In genomic region chr11:10605941-10606381, GRCh38 we compare ENCODE assay signal across 9 cellular contexts. TPM values are rescaled to one million over a fixed set of nuclear protein-coding genes. Genes with fewer than 3 reads are reported as not detected.
DNase-seq lines count a peak whose midpoint lies in the region; ATAC-seq, FAIRE-seq and TF ChIP-seq lines count a peak whose summit lies in the region.
"Had no signal": no experiment of that assay in that cellular context is flagged by ENCODE, and none has a peak within 500 bp of the region (broad histone marks: within the 10 kb centered on the region; RNA-seq: fewer than 3 reads in every experiment).

No MANE protein-coding gene starts in this region.

- no peaks in the 10 kb centered on the region for H3K36me3 Mint-ChIP-seq in Calu3 (ENCODE audit: insufficient read depth, unreplicated experiment)
- H3K36me3 Mint-ChIP-seq in activated CD4-positive, alpha-beta T cell treated with anti-CD3 and anti-CD28 coated beads, Interleukin-2, amount 10 ng/mL, durations not matched to agents 7 days and 5 days (ENCODE audit: low read depth), result no peaks in the 10 kb centered on the region

- no peaks in the 10 kb centered on the region for H3K4me1 Mint-ChIP-seq in Calu3 (ENCODE audit: low read depth, unreplicated experiment)
- H3K4me1 Mint-ChIP-seq in activated CD4-positive, alpha-beta T cell treated with anti-CD3 and anti-CD28 coated beads, Interleukin-2, amount 10 ng/mL, durations not matched to agents 7 days and 5 days, result peaks cover 25% of the 10 kb centered on the region

- BruUV-seq in Calu3 (replicated peaks; lab: Mats Ljungman, UMichigan), result no TSS peak

- no peak for TF ChIP-seq CTCF in ascending aorta (IDR thresholded peaks at IDR 0.05)
- no peak for TF ChIP-seq CTCF in Calu3 (IDR thresholded peaks at IDR 0.05; ENCODE audit: unreplicated experiment)

- H3K27me3 ChIP-seq in ascending aorta (no peaks in the 10 kb centered on the region), right cardiac atrium (ENCODE audit: control insufficient read depth, insufficient read depth) (no peaks in the 10 kb centered on the region)

- H3K27me3 Mint-ChIP-seq in Calu3 (ENCODE audit: unreplicated experiment), result peaks cover 12% of the 10 kb centered on the region
- peaks cover 7% of the 10 kb centered on the region for H3K27me3 Mint-ChIP-seq in activated CD4-positive, alpha-beta T cell treated with anti-CD3 and anti-CD28 coated beads, Interleukin-2, amount 10 ng/mL, durations not matched to agents 7 days and 5 days

- peak; percentile 64 to 68 for ATAC-seq in right cardiac atrium

- intact Hi-C loops in ascending aorta (cut with DNase I), result no loop called here
- intact Hi-C loops in right cardiac atrium (cut with DNase I), result no loop called here
- intact Hi-C loops in Calu3 (cut with micrococcal nuclease; ENCODE audit: unreplicated experiment), result no loop called here

- H3K9me3 Mint-ChIP-seq in Calu3 (ENCODE audit: low read depth, unreplicated experiment), result no peaks in the 10 kb centered on the region
- H3K9me3 Mint-ChIP-seq in activated CD4-positive, alpha-beta T cell treated with anti-CD3 and anti-CD28 coated beads, Interleukin-2, amount 10 ng/mL, durations not matched to agents 7 days and 5 days, result no peaks in the 10 kb centered on the region

- POLR2A ChIA-PET in activated CD4-positive, alpha-beta T cell treated with anti-CD3 and anti-CD28 coated beads, Interleukin-2, amount 10 ng/mL, durations not matched to agents 7 days and 5 days (lab: Charles Lee), result no interaction called here

- H3K4me3 ChIP-seq in ascending aorta (peak overlapping the region in 1 of 2 donors; percentile 6), right cardiac atrium (ENCODE audit: low read length) (no peak overlapping the region), skeletal muscle cell (ENCODE audit: low read depth, low read length) (no peak overlapping the region)

- CTCF ChIA-PET in Calu3 (lab: Charles Lee), result no interaction called here
- CTCF ChIA-PET in activated CD4-positive, alpha-beta T cell treated with anti-CD3 and anti-CD28 coated beads, Interleukin-2, amount 10 ng/mL, durations not matched to agents 7 days and 5 days (lab: Charles Lee), result interaction anchor here (1.2 to 2.1 kb wide), 3 partner anchors 11 to 65 kb away, joined by 3 to 6 read pairs (median 5); partner anchors contain the start of gene RNF141

- no peak overlapping the region for H3K27ac Mint-ChIP-seq in Calu3 (ENCODE audit: unreplicated experiment)
- no peak overlapping the region for H3K27ac Mint-ChIP-seq in activated CD4-positive, alpha-beta T cell treated with anti-CD3 and anti-CD28 coated beads, Interleukin-2, amount 10 ng/mL, durations not matched to agents 7 days and 5 days

- 32% methylated on average over 6 of the region's 6 CpGs for WGBS in right cardiac atrium

- peak; percentile 4 for FAIRE-seq in GM19239 (lab: Jason Lieb, UNC)
- no peak for FAIRE-seq in HTR-8/SVneo (lab: Jason Lieb, UNC)

- no peaks in the 10 kb centered on the region for H3K9me3 ChIP-seq in ascending aorta
- H3K9me3 ChIP-seq in right cardiac atrium (ENCODE audit: control insufficient read depth, low read length), result no peaks in the 10 kb centered on the region

- DNase-seq in GM19239 (ENCODE audit: insufficient read length, low spot score) (no peak), ascending aorta (ENCODE audit: low spot score in 2 of 2) (peak in 1 of 2 donors; percentile 88), right cardiac atrium (peak; percentile 77 to 85 (median 84)), skeletal muscle cell (ENCODE audit: low read depth) (peak; percentile 87), foreskin melanocyte (no peak), Calu3 (no peak), HTR-8/SVneo (ENCODE audit: insufficient read length, low spot score) (no peak)
- DNase-seq in activated CD4-positive, alpha-beta T cell treated with anti-CD3 and anti-CD28 coated beads, Interleukin-2, amount 10 ng/mL, durations not matched to agents 7 days and 5 days, result no peak
- DNase-seq: activated T-cell treated with anti-CD3 and anti-CD28 coated beads, Interleukin-2, amount 50 U/mL, for 48 hours had no signal

- no peak overlapping the region for H3K4me3 Mint-ChIP-seq in Calu3 (ENCODE audit: low read depth, unreplicated experiment)
- no peak overlapping the region for H3K4me3 Mint-ChIP-seq in activated CD4-positive, alpha-beta T cell treated with anti-CD3 and anti-CD28 coated beads, Interleukin-2, amount 10 ng/mL, durations not matched to agents 7 days and 5 days

- H3K4me1 ChIP-seq in ascending aorta (peaks cover 15 to 37% of the 10 kb centered on the region in 2 donors), right cardiac atrium (ENCODE audit: control insufficient read depth, insufficient read depth, low read length) (peaks cover 22% of the 10 kb centered on the region)

- H3K36me3 ChIP-seq in ascending aorta, result peaks cover 92 to 96% of the 10 kb centered on the region in 2 donors

- H3K27ac ChIP-seq in ascending aorta (peak overlapping the region; percentile 81 to 93), right cardiac atrium (ENCODE audit: low read length) (peak overlapping the region; percentile 74)

RNA-seq across cellular contexts. Expression of gene LYVE1, which starts 37.5 kb away (rescaled TPM):
- total RNA-seq in ascending aorta (66.3 TPM), right cardiac atrium (100 to 1,000 TPM in 1 of 4 donors, 10 to 100 TPM in 3; 69.8 to 114 (median 92.8) TPM), Calu3 (2022) (not detected in 2 replicates)
- 12.6 TPM for polyA plus RNA-seq in right cardiac atrium
- total RNA-seq in activated CD4-positive, alpha-beta T cell treated with anti-CD3 and anti-CD28 coated beads, Interleukin-2, amount 10 ng/mL, durations not matched to agents 7 days and 5 days, result not detected

Comparison
In these comparisons a context has a peak if more than half of its experiments do, and no peak if none do; other contexts are left out.
1. DNase-seq: peak in right cardiac atrium (3 of 3) and skeletal muscle cell (single experiment); none in GM19239 (single experiment), foreskin melanocyte (single experiment), Calu3 (single experiment), activated CD4-positive, alpha-beta T cell treated with anti-CD3 and anti-CD28 coated beads, Interleukin-2, amount 10 ng/mL, durations not matched to agents 7 days and 5 days (single experiment) and HTR-8/SVneo (single experiment).
2. RNA of gene LYVE1, which starts 37.5 kb away (total RNA-seq): 69.8 to 114 TPM in right cardiac atrium and 66.3 TPM in ascending aorta (single experiment); not detected in Calu3 and not detected in activated CD4-positive, alpha-beta T cell treated with anti-CD3 and anti-CD28 coated beads, Interleukin-2, amount 10 ng/mL, durations not matched to agents 7 days and 5 days; every median in the first group is over 10 times any median in the second.